10 cellular contexts compared by ENCODE assay signal in genomic region chr4:127788517-127788916, GRCh38. TPM values are rescaled to one million over a fixed set of nuclear protein-coding genes. Genes with fewer than 3 reads are reported as not detected.
DNase-seq lines count a peak whose midpoint lies in the region; ATAC-seq, FAIRE-seq and TF ChIP-seq lines count a peak whose summit lies in the region.
"Had no signal": no experiment of that assay in that cellular context is flagged by ENCODE, and none has a peak within 500 bp of the region (broad histone marks: within the 10 kb centered on the region; RNA-seq: fewer than 3 reads in every experiment).

No MANE protein-coding gene starts in this region.

- intact Hi-C loops in mammary epithelial cell (cut with micrococcal nuclease), result no loop called here

- H3K36me3 ChIP-seq in mammary epithelial cell (ENCODE audit: insufficient read depth, low read length), result no peaks in the 10 kb centered on the region
- H3K36me3 ChIP-seq: heart right ventricle had no signal

- no peak for FAIRE-seq in urothelium cell line (lab: Jason Lieb, UNC)

- H3K9me3 ChIP-seq in mammary epithelial cell (replicated peaks; ENCODE audit: insufficient read depth, low read length), result no peaks in the 10 kb centered on the region
- H3K9me3 ChIP-seq: heart right ventricle had no signal

- 96% methylated on average over 2 of the region's 2 CpGs for WGBS in mammary epithelial cell (ENCODE audit: low coverage, missing lambda C conversion rate)

- no peak overlapping the region for H3K4me3 Mint-ChIP-seq in stimulated activated naive CD8-positive, alpha-beta T cell treated with anti-CD3 and anti-CD28 coated beads, Interleukin-15, amount 100 ng/mL, for 72 hours

- TF ChIP-seq CTCF in mammary epithelial cell (conservative IDR thresholded peaks at IDR 0.05 in 1 of 2, IDR thresholded peaks at IDR 0.05 in 1 of 2; ENCODE audit: extremely low read depth in 1 of 2, insufficient read depth in 1 of 2, low read depth in 1 of 2, low read length in 2 of 2), result peak; percentile 33 to 37

- BruUV-seq in mammary epithelial cell (replicated peaks; lab: Mats Ljungman, UMichigan), result no TSS peak

- H3K9ac ChIP-seq in mammary epithelial cell (ENCODE audit: insufficient read depth, low read length), result no peak overlapping the region

- H3K4me3 ChIP-seq in mammary epithelial cell (replicated peaks in 1 of 3; ENCODE audit: insufficient read depth in 1 of 3, low read depth in 2 of 3, low read length in 3 of 3), result no peak overlapping the region
- H3K4me3 ChIP-seq: heart right ventricle had no signal

- ATAC-seq in stimulated activated naive CD8-positive, alpha-beta T cell treated with anti-CD3 and anti-CD28 coated beads, Interleukin-15, amount 100 ng/mL, for 72 hours, result peak; percentile 87
- ATAC-seq in stimulated activated naive CD8-positive, alpha-beta T cell treated with anti-CD3 and anti-CD28 coated beads, Interleukin-15, Interleukin-2, amounts not matched to agents 100 U/mL and 50 U/mL, for 24 hours, result no peak

- H3K4me1 ChIP-seq in mammary epithelial cell (ENCODE audit: insufficient read depth, low read length), result peaks cover 2% of the 10 kb centered on the region

- no peaks in the 10 kb centered on the region for H3K27me3 ChIP-seq in mammary epithelial cell (ENCODE audit: insufficient read depth, low read length)

- H3K4me1 Mint-ChIP-seq in stimulated activated naive CD8-positive, alpha-beta T cell treated with anti-CD3 and anti-CD28 coated beads, Interleukin-15, amount 100 ng/mL, for 72 hours, result peaks cover 11% of the 10 kb centered on the region

- no peak overlapping the region for H2AFZ ChIP-seq in mammary epithelial cell (ENCODE audit: low read depth, low read length)

- in situ Hi-C loops in mammary epithelial cell (cut with MboI; ENCODE audit: low sequenced_read_pairs in 2 of 2), result no loop called here

- CTCF ChIA-PET in mammary epithelial cell (lab: Charles Lee; ENCODE audit: low non-redundant PET), result no interaction called here

- H3K27ac ChIP-seq in mammary epithelial cell (ENCODE audit: insufficient read depth, low read depth, low read length), result no peak overlapping the region
- H3K27ac ChIP-seq: heart right ventricle had no signal

- H3K27me3 Mint-ChIP-seq in stimulated activated naive CD8-positive, alpha-beta T cell treated with anti-CD3 and anti-CD28 coated beads, Interleukin-15, amount 100 ng/mL, for 72 hours, result peaks cover 47% of the 10 kb centered on the region

- no peak overlapping the region for H3K4me2 ChIP-seq in mammary epithelial cell (ENCODE audit: insufficient read depth, low read depth, low read length)

- H3K9me3 Mint-ChIP-seq in stimulated activated naive CD8-positive, alpha-beta T cell treated with anti-CD3 and anti-CD28 coated beads, Interleukin-15, amount 100 ng/mL, for 72 hours, result no peaks in the 10 kb centered on the region

- DNase-seq in stimulated activated naive CD8-positive, alpha-beta T cell treated with anti-CD3 and anti-CD28 coated beads, Interleukin-15, amount 100 ng/mL, for 72 hours, result no peak
- DNase-seq in stimulated activated naive CD8-positive, alpha-beta T cell treated with anti-CD3 and anti-CD28 coated beads, Interleukin-15, Interleukin-2, amounts not matched to agents 100 U/mL and 50 U/mL, for 24 hours, result no peak
- DNase-seq in HT-29 (ENCODE audit: low spot score), result peak; percentile 46
- DNase-seq in mammary epithelial cell, result peak; percentile 9
- peak; percentile 7 for DNase-seq in urothelium cell line (ENCODE audit: low spot score)
- DNase-seq in NCI-H446 treated with DMSO at 0.1 percent for 48 hours (lab: John Stamatoyannopoulos, UW), result no peak
- DNase-seq in GDM1 (lab: John Stamatoyannopoulos, UW), result no peak
- no peak for DNase-seq in stimulated activated CD4-positive, alpha-beta T cell treated with anti-CD3 and anti-CD28 coated beads, Interleukin-2, amount 100 ng/mL, for 24 hours
- DNase-seq: DMS79, heart right ventricle had no signal

- no peaks in the 10 kb centered on the region for H4K20me1 ChIP-seq in mammary epithelial cell (ENCODE audit: insufficient read depth, low read length)

- dilution Hi-C loops in mammary epithelial cell (cut with HindIII; ENCODE audit: low sequenced_read_pairs), result no loop called here

- H3K79me2 ChIP-seq in mammary epithelial cell (ENCODE audit: insufficient read depth, low read length), result peaks cover 90% of the 10 kb centered on the region

- no peak overlapping the region for H3K27ac Mint-ChIP-seq in stimulated activated naive CD8-positive, alpha-beta T cell treated with anti-CD3 and anti-CD28 coated beads, Interleukin-15, amount 100 ng/mL, for 72 hours

RNA-seq across cellular contexts. Expression of gene HSPA4L, which starts 6.4 kb away (rescaled TPM):
- 7.7 and 8.1 TPM in 2 replicates for total RNA-seq in HT-29 (2014; rRNA removed; shearing (Covaris generic))
- total RNA-seq in mammary epithelial cell, result 10 to 100 TPM; 40.7 to 65.3 TPM
- polyA plus RNA-seq in mammary epithelial cell, result 16.7 TPM
- 20.1 TPM for polyA minus RNA-seq in mammary epithelial cell

RNA-seq across cellular contexts. Expression of gene SLC25A31, which starts 58.3 kb away (rescaled TPM):
- not detected in 2 replicates for total RNA-seq in HT-29 (2014; rRNA removed; shearing (Covaris generic))
- not detected for total RNA-seq in mammary epithelial cell
- not detected for polyA plus RNA-seq in mammary epithelial cell
- not detected for polyA minus RNA-seq in mammary epithelial cell
- total RNA-seq: heart right ventricle had no signal
- polyA plus RNA-seq: heart right ventricle had no signal

Comparison
In these comparisons a context has a peak if more than half of its experiments do, and no peak if none do; other contexts are left out.
1. DNase-seq: peak in HT-29 (single experiment), mammary epithelial cell (single experiment) and urothelium cell line (single experiment); none in stimulated activated naive CD8-positive, alpha-beta T cell treated with anti-CD3 and anti-CD28 coated beads, Interleukin-15, amount 100 ng/mL, for 72 hours (0 of 2), stimulated activated naive CD8-positive, alpha-beta T cell treated with anti-CD3 and anti-CD28 coated beads, Interleukin-15, Interleukin-2, amounts not matched to agents 100 U/mL and 50 U/mL, for 24 hours (single experiment), NCI-H446 treated with DMSO at 0.1 percent for 48 hours (single experiment), GDM1 (single experiment) and stimulated activated CD4-positive, alpha-beta T cell treated with anti-CD3 and anti-CD28 coated beads, Interleukin-2, amount 100 ng/mL, for 24 hours (0 of 2).